In genomic region chrX:1448793-1449580, GRCh38 we compare ENCODE assay signal across 16 cellular contexts. TPM values are rescaled to one million over a fixed set of nuclear protein-coding genes. Genes with fewer than 3 reads are reported as not detected.
DNase-seq lines count a peak whose midpoint lies in the region; ATAC-seq and FAIRE-seq lines count a peak whose summit lies in the region.
"Had no signal": no experiment of that assay in that cellular context is flagged by ENCODE, and none has a peak within 500 bp of the region (broad histone marks: within the 10 kb centered on the region; RNA-seq: fewer than 3 reads in every experiment).

No MANE protein-coding gene starts in this region.

- intact Hi-C loops in activated T-helper 2 cell treated with anti-CD3 and anti-CD28 coated beads, Interferon-gamma antibody, Interleukin-2, Interleukin-4, amounts not matched to agents 10 μg/mL and 5 μg/mL and 100 μg/mL, durations not matched to agents 14 hours and 24 hours and 36 hours (cut with micrococcal nuclease): no loop called here

- no peaks in the 10 kb centered on the region for H3K27me3 ChIP-seq in small intestine (ENCODE audit: control insufficient read depth in 2 of 2, insufficient read depth in 2 of 2, low read length in 2 of 2)
- H3K27me3 ChIP-seq: ovary had no signal

- H3K4me1 ChIP-seq in small intestine (ENCODE audit: control insufficient read depth in 2 of 2, insufficient read depth in 1 of 2, low read depth in 1 of 2, low read length in 1 of 2): peaks cover 0 to 3% of the 10 kb centered on the region in 2 donors

- POLR2A ChIA-PET in activated naive CD8-positive, alpha-beta T cell treated with anti-CD3 and anti-CD28 coated beads, Interleukin-2, amount 10 ng/mL, durations not matched to agents 7 days and 5 days (lab: Charles Lee): no interaction called here

- H3K27me3 Mint-ChIP-seq in activated naive CD8-positive, alpha-beta T cell treated with anti-CD3 and anti-CD28 coated beads, Interleukin-2, amount 10 ng/mL, durations not matched to agents 7 days and 5 days: no peaks in the 10 kb centered on the region
- no peaks in the 10 kb centered on the region for H3K27me3 Mint-ChIP-seq in activated naive CD8-positive, alpha-beta T cell treated with anti-CD3 and anti-CD28 coated beads, Interleukin-2, amount 50 U/mL, for 24 hours
- no peaks in the 10 kb centered on the region for H3K27me3 Mint-ChIP-seq in activated T-helper 2 cell treated with anti-CD3 and anti-CD28 coated beads, Interferon-gamma antibody, Interleukin-2, Interleukin-4, amounts not matched to agents 10 μg/mL and 5 μg/mL and 100 μg/mL, durations not matched to agents 14 hours and 24 hours and 36 hours (ENCODE audit: low read depth)

- no peaks in the 10 kb centered on the region for H3K9me3 ChIP-seq in small intestine (ENCODE audit: control insufficient read depth, low read depth)
- H3K9me3 ChIP-seq: ovary had no signal

- H3K36me3 ChIP-seq in small intestine (ENCODE audit: control insufficient read depth in 2 of 2, insufficient read depth in 2 of 2, low read length in 2 of 2): no peaks in the 10 kb centered on the region
- H3K36me3 ChIP-seq: ovary had no signal

- FAIRE-seq in small intestine (lab: Jason Lieb, UNC): no peak

- H3K4me1 Mint-ChIP-seq in activated naive CD8-positive, alpha-beta T cell treated with anti-CD3 and anti-CD28 coated beads, Interleukin-2, amount 10 ng/mL, durations not matched to agents 7 days and 5 days: peaks cover 28% of the 10 kb centered on the region
- H3K4me1 Mint-ChIP-seq in activated naive CD8-positive, alpha-beta T cell treated with anti-CD3 and anti-CD28 coated beads, Interleukin-2, amount 50 U/mL, for 24 hours: peaks cover 6% of the 10 kb centered on the region
- H3K4me1 Mint-ChIP-seq in activated T-helper 2 cell treated with anti-CD3 and anti-CD28 coated beads, Interferon-gamma antibody, Interleukin-2, Interleukin-4, amounts not matched to agents 10 μg/mL and 5 μg/mL and 100 μg/mL, durations not matched to agents 14 hours and 24 hours and 36 hours (ENCODE audit: low read depth): peaks cover 2% of the 10 kb centered on the region

- no peak overlapping the region for H3K4me3 ChIP-seq in small intestine (ENCODE audit: low read depth in 1 of 2, low read length in 2 of 2)
- H3K4me3 ChIP-seq: ovary had no signal

- H3K9me3 Mint-ChIP-seq in activated naive CD8-positive, alpha-beta T cell treated with anti-CD3 and anti-CD28 coated beads, Interleukin-2, amount 10 ng/mL, durations not matched to agents 7 days and 5 days: peaks cover 36% of the 10 kb centered on the region
- H3K9me3 Mint-ChIP-seq in activated naive CD8-positive, alpha-beta T cell treated with anti-CD3 and anti-CD28 coated beads, Interleukin-2, amount 50 U/mL, for 24 hours: peaks cover 40% of the 10 kb centered on the region
- peaks cover 43% of the 10 kb centered on the region for H3K9me3 Mint-ChIP-seq in activated T-helper 2 cell treated with anti-CD3 and anti-CD28 coated beads, Interferon-gamma antibody, Interleukin-2, Interleukin-4, amounts not matched to agents 10 μg/mL and 5 μg/mL and 100 μg/mL, durations not matched to agents 14 hours and 24 hours and 36 hours

- H3K36me3 Mint-ChIP-seq in activated naive CD8-positive, alpha-beta T cell treated with anti-CD3 and anti-CD28 coated beads, Interleukin-2, amount 10 ng/mL, durations not matched to agents 7 days and 5 days: peaks cover 57% of the 10 kb centered on the region
- peaks cover 51% of the 10 kb centered on the region for H3K36me3 Mint-ChIP-seq in activated naive CD8-positive, alpha-beta T cell treated with anti-CD3 and anti-CD28 coated beads, Interleukin-2, amount 50 U/mL, for 24 hours (ENCODE audit: low read depth)
- peaks cover 59% of the 10 kb centered on the region for H3K36me3 Mint-ChIP-seq in activated T-helper 2 cell treated with anti-CD3 and anti-CD28 coated beads, Interferon-gamma antibody, Interleukin-2, Interleukin-4, amounts not matched to agents 10 μg/mL and 5 μg/mL and 100 μg/mL, durations not matched to agents 14 hours and 24 hours and 36 hours (ENCODE audit: low read depth)

- WGBS in small intestine, 3 donors: 90 to 94% (median 93%) methylated on average over 12 of the region's 12 CpGs

- H3K27ac Mint-ChIP-seq in activated naive CD8-positive, alpha-beta T cell treated with anti-CD3 and anti-CD28 coated beads, Interleukin-2, amount 10 ng/mL, durations not matched to agents 7 days and 5 days: peak overlapping the region; percentile 42
- no peak overlapping the region for H3K27ac Mint-ChIP-seq in activated naive CD8-positive, alpha-beta T cell treated with anti-CD3 and anti-CD28 coated beads, Interleukin-2, amount 50 U/mL, for 24 hours
- H3K27ac Mint-ChIP-seq in activated T-helper 2 cell treated with anti-CD3 and anti-CD28 coated beads, Interferon-gamma antibody, Interleukin-2, Interleukin-4, amounts not matched to agents 10 μg/mL and 5 μg/mL and 100 μg/mL, durations not matched to agents 14 hours and 24 hours and 36 hours: no peak overlapping the region

- peak; percentile 31 for DNase-seq in activated naive CD8-positive, alpha-beta T cell treated with anti-CD3 and anti-CD28 coated beads, Interleukin-2, amount 10 ng/mL, durations not matched to agents 7 days and 5 days
- DNase-seq in activated naive CD8-positive, alpha-beta T cell treated with anti-CD3 and anti-CD28 coated beads, Interleukin-2, amount 50 U/mL, for 24 hours: no peak
- peak; percentile 9 for DNase-seq in activated T-helper 2 cell treated with anti-CD3 and anti-CD28 coated beads, Interferon-gamma antibody, Interleukin-2, Interleukin-4, amounts not matched to agents 10 μg/mL and 5 μg/mL and 100 μg/mL, durations not matched to agents 14 hours and 24 hours and 36 hours (ENCODE audit: low spot score)
- DNase-seq in mesenteric fat pad (ENCODE audit: low spot score) (peak; percentile 35), ureter (ENCODE audit: low spot score) (peak; percentile 38), small intestine (no peak), NCI-H1105 treated with DMSO at 0.1 percent for 48 hours (lab: John Stamatoyannopoulos, UW) (no peak)
- DNase-seq: amygdala, DMS79, hypothalamus, NCI-H1092 treated with DMSO at 0.1 percent for 48 hours, NCI-H446, PC-3, trophoblast cell had no signal

- no peak for ATAC-seq in activated naive CD8-positive, alpha-beta T cell treated with anti-CD3 and anti-CD28 coated beads, Interleukin-2, amount 10 ng/mL, durations not matched to agents 7 days and 5 days (ENCODE audit: low read depth)
- ATAC-seq in activated naive CD8-positive, alpha-beta T cell treated with anti-CD3 and anti-CD28 coated beads, Interleukin-2, amount 50 U/mL, for 24 hours: no peak
- ATAC-seq in GM21360 (IDR thresholded peaks at IDR 0.05; ENCODE audit: unreplicated experiment): no peak
- ATAC-seq: PC-3 had no signal

- H3K27ac ChIP-seq in small intestine (ENCODE audit: low read depth in 1 of 2, low read length in 1 of 2): no peak overlapping the region
- H3K27ac ChIP-seq: ovary had no signal

- no peak overlapping the region for H3K4me3 Mint-ChIP-seq in activated naive CD8-positive, alpha-beta T cell treated with anti-CD3 and anti-CD28 coated beads, Interleukin-2, amount 10 ng/mL, durations not matched to agents 7 days and 5 days
- no peak overlapping the region for H3K4me3 Mint-ChIP-seq in activated naive CD8-positive, alpha-beta T cell treated with anti-CD3 and anti-CD28 coated beads, Interleukin-2, amount 50 U/mL, for 24 hours
- no peak overlapping the region for H3K4me3 Mint-ChIP-seq in activated T-helper 2 cell treated with anti-CD3 and anti-CD28 coated beads, Interferon-gamma antibody, Interleukin-2, Interleukin-4, amounts not matched to agents 10 μg/mL and 5 μg/mL and 100 μg/mL, durations not matched to agents 14 hours and 24 hours and 36 hours (ENCODE audit: low read depth)

RNA-seq across cellular contexts. Expression of gene ASMTL, which starts 3.7 kb away (rescaled TPM):
- total RNA-seq in activated naive CD8-positive, alpha-beta T cell treated with anti-CD3 and anti-CD28 coated beads, Interleukin-2, amount 10 ng/mL, durations not matched to agents 7 days and 5 days: 10 to 100 TPM; 39.4 to 42.2 TPM
- total RNA-seq in activated T-helper 2 cell treated with anti-CD3 and anti-CD28 coated beads, Interferon-gamma antibody, Interleukin-2, Interleukin-4, amounts not matched to agents 10 μg/mL and 5 μg/mL and 100 μg/mL, durations not matched to agents 14 hours and 24 hours and 36 hours: 41.8 and 42.6 TPM in 2 replicates
- total RNA-seq in mesenteric fat pad (20.8 TPM), ureter (32.5 TPM)
- polyA plus RNA-seq in small intestine: 10 to 100 TPM; 10.1 to 22.1 (median 12.4) TPM

RNA-seq across cellular contexts. Expression of gene SLC25A6, which starts 57.1 kb away (rescaled TPM):
- total RNA-seq in activated naive CD8-positive, alpha-beta T cell treated with anti-CD3 and anti-CD28 coated beads, Interleukin-2, amount 10 ng/mL, durations not matched to agents 7 days and 5 days: 100 to 1,000 TPM; 235 to 241 TPM
- 318 and 325 TPM in 2 replicates for total RNA-seq in activated T-helper 2 cell treated with anti-CD3 and anti-CD28 coated beads, Interferon-gamma antibody, Interleukin-2, Interleukin-4, amounts not matched to agents 10 μg/mL and 5 μg/mL and 100 μg/mL, durations not matched to agents 14 hours and 24 hours and 36 hours
- total RNA-seq in mesenteric fat pad: 331 TPM
- 391 TPM for total RNA-seq in ureter
- polyA plus RNA-seq in small intestine: 100 to 1,000 TPM; 448 to 770 (median 710) TPM

Comparison
In these comparisons a context has a peak if more than half of its experiments do, and no peak if none do; other contexts are left out.
1. DNase-seq: peak in activated naive CD8-positive, alpha-beta T cell treated with anti-CD3 and anti-CD28 coated beads, Interleukin-2, amount 10 ng/mL, durations not matched to agents 7 days and 5 days (single experiment), activated T-helper 2 cell treated with anti-CD3 and anti-CD28 coated beads, Interferon-gamma antibody, Interleukin-2, Interleukin-4, amounts not matched to agents 10 μg/mL and 5 μg/mL and 100 μg/mL, durations not matched to agents 14 hours and 24 hours and 36 hours (single experiment), mesenteric fat pad (single experiment) and ureter (single experiment); none in activated naive CD8-positive, alpha-beta T cell treated with anti-CD3 and anti-CD28 coated beads, Interleukin-2, amount 50 U/mL, for 24 hours (single experiment), small intestine (single experiment) and NCI-H1105 treated with DMSO at 0.1 percent for 48 hours (single experiment).